ENCODE assay signal across 17 cellular contexts in the genomic region with DNA sequence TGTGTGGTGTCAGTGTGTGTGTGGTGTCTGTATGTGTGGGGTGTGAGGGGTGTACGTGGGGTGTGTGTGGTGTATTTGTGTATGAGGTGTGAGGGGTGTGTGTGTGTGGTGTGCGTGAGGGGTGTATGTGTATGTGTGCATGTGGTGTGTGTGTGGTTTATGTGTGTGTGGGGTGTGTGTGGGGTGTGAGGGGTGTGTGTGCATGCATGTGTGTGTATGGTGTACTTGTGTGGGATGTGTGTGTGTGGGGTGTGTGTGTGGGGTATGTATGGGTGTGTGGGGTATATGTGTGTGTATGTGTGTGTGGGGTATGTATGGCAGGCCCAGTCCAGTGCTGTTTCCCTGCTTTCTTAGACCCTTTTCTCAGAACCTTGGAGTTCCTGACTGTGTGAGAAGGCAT.
"Had no signal": no experiment of that assay in that cellular context is flagged by ENCODE, and none has a peak within 500 bp of the region (broad histone marks: within the 10 kb centered on the region; RNA-seq: fewer than 3 reads in every experiment).

No MANE protein-coding gene starts in this region.

- H3K27me3 Mint-ChIP-seq: activated T-helper 17 cell treated with anti-CD3 and anti-CD28 coated beads, Interleukin-2, amount 50 U/mL, for 72 hours had no signal

- H3K4me3 Mint-ChIP-seq: activated naive CD4-positive, alpha-beta T cell treated with anti-CD3 and anti-CD28 coated beads, Interleukin-2, amount 10 ng/mL, durations not matched to agents 7 days and 5 days; activated T-helper 17 cell treated with anti-CD3 and anti-CD28 coated beads, Interleukin-2, amount 50 U/mL, for 72 hours; neural crest cell; WTC11 had no signal

- H3K4me3 ChIP-seq: adrenal gland, colonic mucosa, sigmoid colon, spleen, thyroid gland, uterus had no signal

- H3K9me3 ChIP-seq: adrenal gland, colonic mucosa, sigmoid colon, spleen, thyroid gland, uterus had no signal

- H3K4me1 ChIP-seq: colonic mucosa, thyroid gland, uterus had no signal

- H3K36me3 ChIP-seq: adrenal gland, colonic mucosa, sigmoid colon, spleen, thyroid gland, uterus had no signal

- ATAC-seq: activated T-helper 17 cell treated with anti-CD3 and anti-CD28 coated beads, Interleukin-2, amount 50 U/mL, for 72 hours; WTC11 had no signal

- H3K36me3 Mint-ChIP-seq: activated naive CD4-positive, alpha-beta T cell treated with anti-CD3 and anti-CD28 coated beads, Interleukin-2, amount 10 ng/mL, durations not matched to agents 7 days and 5 days; WTC11 had no signal

- DNase-seq: activated CD4-positive, alpha-beta T cell treated with anti-CD3 and anti-CD28 coated beads for 4 hours; activated CD8-positive, alpha-beta memory T cell treated with anti-CD3 and anti-CD28 coated beads for 24 hours; activated naive CD4-positive, alpha-beta T cell treated with anti-CD3 and anti-CD28 coated beads, Interleukin-2, amount 10 ng/mL, durations not matched to agents 7 days and 5 days; adrenal gland; caudate nucleus; colonic mucosa; effector CD4-positive, alpha-beta T cell; foreskin fibroblast; hypothalamus; kidney glomerular epithelial cell; sigmoid colon; spleen; thyroid gland; uterus had no signal

- H3K27ac Mint-ChIP-seq: activated naive CD4-positive, alpha-beta T cell treated with anti-CD3 and anti-CD28 coated beads, Interleukin-2, amount 10 ng/mL, durations not matched to agents 7 days and 5 days; WTC11 had no signal

- H3K27ac ChIP-seq: adrenal gland, colonic mucosa, sigmoid colon, thyroid gland, uterus had no signal

- H3K9me3 Mint-ChIP-seq: activated naive CD4-positive, alpha-beta T cell treated with anti-CD3 and anti-CD28 coated beads, Interleukin-2, amount 10 ng/mL, durations not matched to agents 7 days and 5 days; activated T-helper 17 cell treated with anti-CD3 and anti-CD28 coated beads, Interleukin-2, amount 50 U/mL, for 72 hours; neural crest cell; WTC11 had no signal

- H3K27me3 ChIP-seq: adrenal gland, colonic mucosa, sigmoid colon, thyroid gland, uterus had no signal
